ENCODE assay signal across 33 cellular contexts in genomic region chr1:156244126-156244525, GRCh38. TPM values are rescaled to one million over a fixed set of nuclear protein-coding genes. Genes with fewer than 3 reads are reported as not detected.
DNase-seq lines count a peak whose midpoint lies in the region; ATAC-seq lines count a peak whose summit lies in the region.
"Had no signal": no experiment of that assay in that cellular context is flagged by ENCODE, and none has a peak within 500 bp of the region (broad histone marks: within the 10 kb centered on the region; RNA-seq: fewer than 3 reads in every experiment).

No MANE protein-coding gene starts in this region.

- no peaks in the 10 kb centered on the region for H3K27me3 Mint-ChIP-seq in stimulated activated naive CD8-positive, alpha-beta T cell treated with anti-CD3 and anti-CD28 coated beads, Interleukin-15, amount 100 ng/mL, for 72 hours
- no peaks in the 10 kb centered on the region for H3K27me3 Mint-ChIP-seq in activated T-helper 17 cell treated with anti-CD3 and anti-CD28 coated beads, Interleukin-2, amount 50 U/mL, for 72 hours
- no peaks in the 10 kb centered on the region for H3K27me3 Mint-ChIP-seq in naive thymus-derived CD8-positive, alpha-beta T cell
- H3K27me3 Mint-ChIP-seq: activated CD4-positive, alpha-beta memory T cell treated with anti-CD3 and anti-CD28 coated beads for 36 hours; activated naive CD4-positive, alpha-beta T cell treated with anti-CD3 and anti-CD28 coated beads, Interleukin-2, amount 50 U/mL, for 24 hours had no signal

- DNase-seq in stimulated activated naive CD8-positive, alpha-beta T cell treated with anti-CD3 and anti-CD28 coated beads, Interleukin-15, amount 100 ng/mL, for 72 hours, result no peak
- DNase-seq in stimulated activated naive CD8-positive, alpha-beta T cell treated with anti-CD3 and anti-CD28 coated beads, Interleukin-15, Interleukin-2, amounts not matched to agents 100 U/mL and 50 U/mL, for 24 hours, result no peak
- DNase-seq in naive thymus-derived CD8-positive, alpha-beta T cell, result no peak
- DNase-seq in GDM1 (lab: John Stamatoyannopoulos, UW) (no peak), Ammon's horn (ENCODE audit: low spot score) (no peak)
- DNase-seq: ACHN; activated CD4-positive, alpha-beta memory T cell treated with anti-CD3 and anti-CD28 coated beads for 36 hours; activated CD4-positive, CD25-positive, alpha-beta regulatory T cell treated with anti-CD3 and anti-CD28 coated beads, Interleukin-2, amount 50 U/mL, for 72 hours; activated CD8-positive, alpha-beta memory T cell treated with anti-CD3 and anti-CD28 coated beads, Interleukin-2, amount 50 U/mL, for 4 hours; C1 segment of cervical spinal cord; Calu3; cortex of kidney; endodermal cell; foreskin keratinocyte; heart left ventricle; kidney glomerular epithelial cell; NCI-H1048; NCI-H1694; NCI-H2171; NCI-H510A treated with DMSO at 0.1 percent for 48 hours; right lobe of liver; Right ventricle myocardium superior; stimulated activated CD4-positive, alpha-beta T cell treated with anti-CD3 and anti-CD28 coated beads, Interleukin-12 subunit alpha, Interleukin-12 subunit beta, amount 100 ng/mL, for 4 hours; stimulated activated CD4-positive, alpha-beta T cell treated with anti-CD3 and anti-CD28 coated beads, Interleukin-4, amount 100 ng/mL, for 24 hours; SW 1271 had no signal

- peak overlapping the region; percentile 80 to 91 for H3K4me3 Mint-ChIP-seq in stimulated activated naive CD8-positive, alpha-beta T cell treated with anti-CD3 and anti-CD28 coated beads, Interleukin-15, amount 100 ng/mL, for 72 hours
- peak overlapping the region; percentile 83 for H3K4me3 Mint-ChIP-seq in activated T-helper 17 cell treated with anti-CD3 and anti-CD28 coated beads, Interleukin-2, amount 50 U/mL, for 72 hours
- peak overlapping the region in 6 of 10 donors; percentile 13 to 91 (median 88) for H3K4me3 Mint-ChIP-seq in naive thymus-derived CD8-positive, alpha-beta T cell

- no peaks in the 10 kb centered on the region for H3K9me3 Mint-ChIP-seq in stimulated activated naive CD8-positive, alpha-beta T cell treated with anti-CD3 and anti-CD28 coated beads, Interleukin-15, amount 100 ng/mL, for 72 hours
- no peaks in the 10 kb centered on the region for H3K9me3 Mint-ChIP-seq in activated T-helper 17 cell treated with anti-CD3 and anti-CD28 coated beads, Interleukin-2, amount 50 U/mL, for 72 hours
- H3K9me3 Mint-ChIP-seq in naive thymus-derived CD8-positive, alpha-beta T cell, result no peaks in the 10 kb centered on the region
- H3K9me3 Mint-ChIP-seq: activated CD4-positive, alpha-beta memory T cell treated with anti-CD3 and anti-CD28 coated beads for 36 hours; activated naive CD4-positive, alpha-beta T cell treated with anti-CD3 and anti-CD28 coated beads, Interleukin-2, amount 50 U/mL, for 24 hours; activated T-helper 2 cell treated with anti-CD3 and anti-CD28 coated beads, Interferon-gamma antibody, Interleukin-2, Interleukin-4, amounts not matched to agents 10 μg/mL and 5 μg/mL and 100 μg/mL, durations not matched to agents 14 hours and 24 hours and 36 hours; endodermal cell; GM23338; stimulated activated memory B cell treated with anti-CD40 and anti-IgM and Interleukin-4, amounts not matched to agents 10 μg/mL and 1 μg/mL and 100 μg/mL, for 72 hours had no signal

- H3K36me3 Mint-ChIP-seq in activated T-helper 17 cell treated with anti-CD3 and anti-CD28 coated beads, Interleukin-2, amount 50 U/mL, for 72 hours (ENCODE audit: low read depth), result peaks cover 17% of the 10 kb centered on the region
- peaks cover 0 to 14% (median 2%) of the 10 kb centered on the region in 3 donors for H3K36me3 Mint-ChIP-seq in naive thymus-derived CD8-positive, alpha-beta T cell

- no peak for ATAC-seq in stimulated activated naive CD8-positive, alpha-beta T cell treated with anti-CD3 and anti-CD28 coated beads, Interleukin-15, amount 100 ng/mL, for 72 hours
- ATAC-seq in stimulated activated naive CD8-positive, alpha-beta T cell treated with anti-CD3 and anti-CD28 coated beads, Interleukin-15, Interleukin-2, amounts not matched to agents 100 U/mL and 50 U/mL, for 24 hours, result no peak
- no peak for ATAC-seq in activated T-helper 17 cell treated with anti-CD3 and anti-CD28 coated beads, Interleukin-2, amount 50 U/mL, for 72 hours (replicated peaks)
- no peak for ATAC-seq in naive thymus-derived CD8-positive, alpha-beta T cell
- ATAC-seq in HG02798 (IDR thresholded peaks at IDR 0.05; ENCODE audit: poor library complexity, unreplicated experiment) (no peak), HG03139 (IDR thresholded peaks at IDR 0.05; ENCODE audit: unreplicated experiment) (no peak)
- ATAC-seq: foreskin keratinocyte; heart left ventricle; stimulated activated memory B cell treated with anti-CD40 and anti-IgM and Interleukin-4, amounts not matched to agents 10 μg/mL and 1 μg/mL and 100 μg/mL, for 72 hours had no signal

- POLR2A ChIA-PET in naive thymus-derived CD8-positive, alpha-beta T cell (lab: Charles Lee), result no interaction called here

- H3K27ac Mint-ChIP-seq in stimulated activated naive CD8-positive, alpha-beta T cell treated with anti-CD3 and anti-CD28 coated beads, Interleukin-15, amount 100 ng/mL, for 72 hours, result peak overlapping the region in 1 of 2 donors; percentile 69
- peak overlapping the region; percentile 39 for H3K27ac Mint-ChIP-seq in activated T-helper 17 cell treated with anti-CD3 and anti-CD28 coated beads, Interleukin-2, amount 50 U/mL, for 72 hours
- H3K27ac Mint-ChIP-seq in naive thymus-derived CD8-positive, alpha-beta T cell, result peak overlapping the region in 2 of 10 donors; percentile 48 to 77
- H3K27ac Mint-ChIP-seq: activated CD4-positive, alpha-beta memory T cell treated with anti-CD3 and anti-CD28 coated beads for 36 hours; activated T-helper 2 cell treated with anti-CD3 and anti-CD28 coated beads, Interferon-gamma antibody, Interleukin-2, Interleukin-4, amounts not matched to agents 10 μg/mL and 5 μg/mL and 100 μg/mL, durations not matched to agents 14 hours and 24 hours and 36 hours had no signal

- peaks cover 45% of the 10 kb centered on the region for H3K4me1 Mint-ChIP-seq in stimulated activated naive CD8-positive, alpha-beta T cell treated with anti-CD3 and anti-CD28 coated beads, Interleukin-15, amount 100 ng/mL, for 72 hours
- peaks cover 14% of the 10 kb centered on the region for H3K4me1 Mint-ChIP-seq in activated T-helper 17 cell treated with anti-CD3 and anti-CD28 coated beads, Interleukin-2, amount 50 U/mL, for 72 hours
- peaks cover 11 to 22% (median 18%) of the 10 kb centered on the region in 4 donors for H3K4me1 Mint-ChIP-seq in naive thymus-derived CD8-positive, alpha-beta T cell

RNA-seq across cellular contexts. Expression of gene BGLAP, which starts 2.1 kb away (rescaled TPM):
- total RNA-seq in activated T-helper 17 cell treated with anti-CD3 and anti-CD28 coated beads, Interleukin-2, amount 50 U/mL, for 72 hours, result 1 to 10 TPM; 3.2 to 6.8 TPM
- 1 to 10 TPM; 6.5 to 7.8 TPM for total RNA-seq in naive thymus-derived CD8-positive, alpha-beta T cell
- polyA plus RNA-seq in naive thymus-derived CD8-positive, alpha-beta T cell, result under 1 TPM in 1 of 3 donors, not detected in 2; 0.26 TPM
- total RNA-seq: thoracic aorta had no signal

RNA-seq across cellular contexts. Expression of gene PAQR6, which starts 3.7 kb away (rescaled TPM):
- 10 to 100 TPM in 1 of 2 donors, 1 to 10 TPM in 1; 8.0 to 10.9 TPM for total RNA-seq in activated T-helper 17 cell treated with anti-CD3 and anti-CD28 coated beads, Interleukin-2, amount 50 U/mL, for 72 hours
- 1 to 10 TPM; 2.8 to 3.0 TPM for total RNA-seq in naive thymus-derived CD8-positive, alpha-beta T cell
- polyA plus RNA-seq in naive thymus-derived CD8-positive, alpha-beta T cell, result under 1 TPM; 0.15 to 0.21 (median 0.21) TPM

RNA-seq across cellular contexts. Expression of gene PMF1, which starts 31.3 kb away (rescaled TPM):
- total RNA-seq in activated T-helper 17 cell treated with anti-CD3 and anti-CD28 coated beads, Interleukin-2, amount 50 U/mL, for 72 hours, result 10 to 100 TPM; 85.6 to 87.3 TPM
- 10 to 100 TPM; 49.1 to 54.8 TPM for total RNA-seq in naive thymus-derived CD8-positive, alpha-beta T cell
- polyA plus RNA-seq in naive thymus-derived CD8-positive, alpha-beta T cell, result 10 to 100 TPM; 70.8 to 79.9 (median 76.5) TPM

RNA-seq across cellular contexts. Expression of gene SMG5, which starts 38.5 kb away (rescaled TPM):
- total RNA-seq in activated T-helper 17 cell treated with anti-CD3 and anti-CD28 coated beads, Interleukin-2, amount 50 U/mL, for 72 hours, result 10 to 100 TPM; 75.7 to 93.7 TPM
- total RNA-seq in naive thymus-derived CD8-positive, alpha-beta T cell, result 10 to 100 TPM; 66.7 to 68.9 TPM
- polyA plus RNA-seq in naive thymus-derived CD8-positive, alpha-beta T cell, result 10 to 100 TPM in 2 of 3 donors, 1 to 10 TPM in 1; 9.5 to 28.4 (median 11.1) TPM

RNA-seq across cellular contexts. Expression of gene TMEM79, which starts 40.0 kb away (rescaled TPM):
- total RNA-seq in activated T-helper 17 cell treated with anti-CD3 and anti-CD28 coated beads, Interleukin-2, amount 50 U/mL, for 72 hours, result 10 to 100 TPM; 13.7 to 14.5 TPM
- total RNA-seq in naive thymus-derived CD8-positive, alpha-beta T cell, result 10 to 100 TPM; 15.0 to 15.6 TPM
- polyA plus RNA-seq in naive thymus-derived CD8-positive, alpha-beta T cell, result 1 to 10 TPM; 2.5 to 9.6 (median 4.8) TPM
